1 cellular context compared by ENCODE assay signal in the genomic region with DNA sequence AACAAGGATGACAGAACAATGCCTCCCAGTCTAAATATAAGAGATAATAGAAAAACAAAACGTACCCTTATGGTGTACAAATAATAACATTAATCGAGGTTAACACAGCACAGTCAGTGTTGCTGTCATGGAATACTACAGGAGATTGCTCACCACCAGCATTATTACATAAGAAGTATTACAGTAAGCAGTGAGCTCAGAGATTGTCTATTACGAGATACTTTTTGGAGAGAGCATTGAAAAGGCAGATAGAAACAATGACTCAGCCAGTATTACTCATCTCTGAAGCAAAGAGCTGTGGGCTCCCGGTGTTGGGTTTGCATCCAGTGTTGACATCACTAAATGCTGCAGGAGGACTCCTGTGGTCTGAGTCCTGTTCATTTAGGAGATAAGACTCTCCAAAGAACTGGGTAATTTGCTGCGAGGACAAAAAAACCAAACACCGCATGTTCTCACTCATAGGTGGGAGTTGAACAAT.
A peak's percentile ranks its signal among the peaks of the same experiment; 100 is the strongest.
TF ChIP-seq lines count a peak whose summit lies in the region.

No MANE protein-coding gene starts in this region.

TF ChIP-seq in HEK293, 187 proteins besides CTCF, POLR2A, EP300 and RAD21 (continued from another document and continues in another):
- TF ChIP-seq, protein P1, sequence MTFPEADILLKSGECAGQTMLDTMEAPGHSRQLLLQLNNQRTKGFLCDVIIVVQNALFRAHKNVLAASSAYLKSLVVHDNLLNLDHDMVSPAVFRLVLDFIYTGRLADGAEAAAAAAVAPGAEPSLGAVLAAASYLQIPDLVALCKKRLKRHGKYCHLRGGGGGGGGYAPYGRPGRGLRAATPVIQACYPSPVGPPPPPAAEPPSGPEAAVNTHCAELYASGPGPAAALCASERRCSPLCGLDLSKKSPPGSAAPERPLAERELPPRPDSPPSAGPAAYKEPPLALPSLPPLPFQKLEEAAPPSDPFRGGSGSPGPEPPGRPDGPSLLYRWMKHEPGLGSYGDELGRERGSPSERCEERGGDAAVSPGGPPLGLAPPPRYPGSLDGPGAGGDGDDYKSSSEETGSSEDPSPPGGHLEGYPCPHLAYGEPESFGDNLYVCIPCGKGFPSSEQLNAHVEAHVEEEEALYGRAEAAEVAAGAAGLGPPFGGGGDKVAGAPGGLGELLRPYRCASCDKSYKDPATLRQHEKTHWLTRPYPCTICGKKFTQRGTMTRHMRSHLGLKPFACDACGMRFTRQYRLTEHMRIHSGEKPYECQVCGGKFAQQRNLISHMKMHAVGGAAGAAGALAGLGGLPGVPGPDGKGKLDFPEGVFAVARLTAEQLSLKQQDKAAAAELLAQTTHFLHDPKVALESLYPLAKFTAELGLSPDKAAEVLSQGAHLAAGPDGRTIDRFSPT (tag by site-specific recombination; IDR thresholded peaks at IDR 0.05): peak; percentile 91
- TF ChIP-seq KLF10 (tag by site-specific recombination; IDR thresholded peaks at IDR 0.05): peak; percentile 85
- TF ChIP-seq, protein P2, sequence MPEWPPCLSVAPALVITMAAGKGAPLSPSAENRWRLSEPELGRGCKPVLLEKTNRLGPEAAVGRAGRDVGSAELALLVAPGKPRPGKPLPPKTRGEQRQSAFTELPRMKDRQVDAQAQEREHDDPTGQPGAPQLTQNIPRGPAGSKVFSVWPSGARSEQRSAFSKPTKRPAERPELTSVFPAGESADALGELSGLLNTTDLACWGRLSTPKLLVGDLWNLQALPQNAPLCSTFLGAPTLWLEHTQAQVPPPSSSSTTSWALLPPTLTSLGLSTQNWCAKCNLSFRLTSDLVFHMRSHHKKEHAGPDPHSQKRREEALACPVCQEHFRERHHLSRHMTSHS (tag by site-specific recombination; IDR thresholded peaks at IDR 0.05): no peak
- TF ChIP-seq ZNF837 (tag by site-specific recombination; IDR thresholded peaks at IDR 0.05): no peak
- TF ChIP-seq ZBTB7A (tag by site-specific recombination; IDR thresholded peaks at IDR 0.05; ENCODE audit: low read depth): no peak
- TF ChIP-seq ZNF596 (tag by site-specific recombination; IDR thresholded peaks at IDR 0.05): 0 out of 2 replicates have a peak, but pooled peaks have one; percentile 65
- TF ChIP-seq KLF1 (tag by site-specific recombination; IDR thresholded peaks at IDR 0.05): no peak
- peak; percentile 85 for TF ChIP-seq ZSCAN30 (tag by site-specific recombination; IDR thresholded peaks at IDR 0.05)
- TF ChIP-seq, protein P3, sequence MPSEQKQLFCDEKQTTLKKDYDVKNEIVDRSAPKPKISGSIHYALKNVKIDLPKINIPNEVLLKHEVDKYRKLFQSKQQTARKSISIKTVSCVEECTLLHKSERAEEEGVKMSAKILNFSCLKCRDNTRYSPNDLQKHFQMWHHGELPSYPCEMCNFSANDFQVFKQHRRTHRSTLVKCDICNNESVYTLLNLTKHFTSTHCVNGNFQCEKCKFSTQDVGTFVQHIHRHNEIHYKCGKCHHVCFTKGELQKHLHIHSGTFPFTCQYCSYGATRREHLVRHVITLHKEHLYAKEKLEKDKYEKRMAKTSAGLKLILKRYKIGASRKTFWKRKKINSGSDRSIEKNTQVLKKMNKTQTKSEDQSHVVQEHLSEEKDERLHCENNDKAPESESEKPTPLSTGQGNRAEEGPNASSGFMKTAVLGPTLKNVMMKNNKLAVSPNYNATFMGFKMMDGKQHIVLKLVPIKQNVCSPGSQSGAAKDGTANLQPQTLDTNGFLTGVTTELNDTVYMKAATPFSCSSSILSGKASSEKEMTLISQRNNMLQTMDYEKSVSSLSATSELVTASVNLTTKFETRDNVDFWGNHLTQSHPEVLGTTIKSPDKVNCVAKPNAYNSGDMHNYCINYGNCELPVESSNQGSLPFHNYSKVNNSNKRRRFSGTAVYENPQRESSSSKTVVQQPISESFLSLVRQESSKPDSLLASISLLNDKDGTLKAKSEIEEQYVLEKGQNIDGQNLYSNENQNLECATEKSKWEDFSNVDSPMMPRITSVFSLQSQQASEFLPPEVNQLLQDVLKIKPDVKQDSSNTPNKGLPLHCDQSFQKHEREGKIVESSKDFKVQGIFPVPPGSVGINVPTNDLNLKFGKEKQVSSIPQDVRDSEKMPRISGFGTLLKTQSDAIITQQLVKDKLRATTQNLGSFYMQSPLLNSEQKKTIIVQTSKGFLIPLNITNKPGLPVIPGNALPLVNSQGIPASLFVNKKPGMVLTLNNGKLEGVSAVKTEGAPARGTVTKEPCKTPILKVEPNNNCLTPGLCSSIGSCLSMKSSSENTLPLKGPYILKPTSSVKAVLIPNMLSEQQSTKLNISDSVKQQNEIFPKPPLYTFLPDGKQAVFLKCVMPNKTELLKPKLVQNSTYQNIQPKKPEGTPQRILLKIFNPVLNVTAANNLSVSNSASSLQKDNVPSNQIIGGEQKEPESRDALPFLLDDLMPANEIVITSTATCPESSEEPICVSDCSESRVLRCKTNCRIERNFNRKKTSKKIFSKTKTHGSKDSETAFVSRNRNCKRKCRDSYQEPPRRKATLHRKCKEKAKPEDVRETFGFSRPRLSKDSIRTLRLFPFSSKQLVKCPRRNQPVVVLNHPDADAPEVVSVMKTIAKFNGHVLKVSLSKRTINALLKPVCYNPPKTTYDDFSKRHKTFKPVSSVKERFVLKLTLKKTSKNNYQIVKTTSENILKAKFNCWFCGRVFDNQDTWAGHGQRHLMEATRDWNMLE (tag by site-specific recombination; conservative IDR thresholded peaks at IDR 0.05; ENCODE audit: low read depth): peak; percentile 56; the same call in 1 of the 2 replicates
- TF ChIP-seq FEZF1 (tag by site-specific recombination; IDR thresholded peaks at IDR 0.05): peak; percentile 96
- 0 out of 2 replicates have a peak, but pooled peaks have one; percentile 26 for TF ChIP-seq SCRT2 (tag by site-specific recombination; IDR thresholded peaks at IDR 0.05)
- TF ChIP-seq PRDM1 (tag by site-specific recombination; IDR thresholded peaks at IDR 0.05): peak; percentile 32; the same call in 1 of the 2 replicates
- TF ChIP-seq ZNF19 (tag by site-specific recombination; IDR thresholded peaks at IDR 0.05; ENCODE audit: low read depth): no peak
- peak; percentile 60; the same call in 1 of the 2 replicates for TF ChIP-seq ZXDB (tag by site-specific recombination; IDR thresholded peaks at IDR 0.05)
- TF ChIP-seq ZNF658 (tag by site-specific recombination; IDR thresholded peaks at IDR 0.05): no peak
- no peak for TF ChIP-seq ZNF155 (tag by site-specific recombination; IDR thresholded peaks at IDR 0.05)
- TF ChIP-seq SCRT1 (tag by site-specific recombination; IDR thresholded peaks at IDR 0.05; ENCODE audit: borderline replicate concordance): no peak
- peak; percentile 50; the same call in 1 of the 2 replicates for TF ChIP-seq ZNF391 (tag by site-specific recombination; IDR thresholded peaks at IDR 0.05; ENCODE audit: borderline replicate concordance, low read depth)
- TF ChIP-seq ZBTB1 (tag by site-specific recombination; IDR thresholded peaks at IDR 0.05): peak; percentile 22; the same call in 1 of the 2 replicates
- no peak for TF ChIP-seq ZNF544 (tag by site-specific recombination; IDR thresholded peaks at IDR 0.05)
- TF ChIP-seq ZNF521 (tag by site-specific recombination; IDR thresholded peaks at IDR 0.05): no peak
- peak; percentile 55; the same call in 1 of the 2 replicates for TF ChIP-seq ZNF626 (tag by site-specific recombination; IDR thresholded peaks at IDR 0.05)
- TF ChIP-seq KLF9 (tag by site-specific recombination; IDR thresholded peaks at IDR 0.05; ENCODE audit: low read depth): no peak; the same call in 1 of the 2 replicates
- TF ChIP-seq WT1 (tag by site-specific recombination; IDR thresholded peaks at IDR 0.05): peak; percentile 55; the same call in 1 of the 2 replicates
- TF ChIP-seq, protein P4, sequence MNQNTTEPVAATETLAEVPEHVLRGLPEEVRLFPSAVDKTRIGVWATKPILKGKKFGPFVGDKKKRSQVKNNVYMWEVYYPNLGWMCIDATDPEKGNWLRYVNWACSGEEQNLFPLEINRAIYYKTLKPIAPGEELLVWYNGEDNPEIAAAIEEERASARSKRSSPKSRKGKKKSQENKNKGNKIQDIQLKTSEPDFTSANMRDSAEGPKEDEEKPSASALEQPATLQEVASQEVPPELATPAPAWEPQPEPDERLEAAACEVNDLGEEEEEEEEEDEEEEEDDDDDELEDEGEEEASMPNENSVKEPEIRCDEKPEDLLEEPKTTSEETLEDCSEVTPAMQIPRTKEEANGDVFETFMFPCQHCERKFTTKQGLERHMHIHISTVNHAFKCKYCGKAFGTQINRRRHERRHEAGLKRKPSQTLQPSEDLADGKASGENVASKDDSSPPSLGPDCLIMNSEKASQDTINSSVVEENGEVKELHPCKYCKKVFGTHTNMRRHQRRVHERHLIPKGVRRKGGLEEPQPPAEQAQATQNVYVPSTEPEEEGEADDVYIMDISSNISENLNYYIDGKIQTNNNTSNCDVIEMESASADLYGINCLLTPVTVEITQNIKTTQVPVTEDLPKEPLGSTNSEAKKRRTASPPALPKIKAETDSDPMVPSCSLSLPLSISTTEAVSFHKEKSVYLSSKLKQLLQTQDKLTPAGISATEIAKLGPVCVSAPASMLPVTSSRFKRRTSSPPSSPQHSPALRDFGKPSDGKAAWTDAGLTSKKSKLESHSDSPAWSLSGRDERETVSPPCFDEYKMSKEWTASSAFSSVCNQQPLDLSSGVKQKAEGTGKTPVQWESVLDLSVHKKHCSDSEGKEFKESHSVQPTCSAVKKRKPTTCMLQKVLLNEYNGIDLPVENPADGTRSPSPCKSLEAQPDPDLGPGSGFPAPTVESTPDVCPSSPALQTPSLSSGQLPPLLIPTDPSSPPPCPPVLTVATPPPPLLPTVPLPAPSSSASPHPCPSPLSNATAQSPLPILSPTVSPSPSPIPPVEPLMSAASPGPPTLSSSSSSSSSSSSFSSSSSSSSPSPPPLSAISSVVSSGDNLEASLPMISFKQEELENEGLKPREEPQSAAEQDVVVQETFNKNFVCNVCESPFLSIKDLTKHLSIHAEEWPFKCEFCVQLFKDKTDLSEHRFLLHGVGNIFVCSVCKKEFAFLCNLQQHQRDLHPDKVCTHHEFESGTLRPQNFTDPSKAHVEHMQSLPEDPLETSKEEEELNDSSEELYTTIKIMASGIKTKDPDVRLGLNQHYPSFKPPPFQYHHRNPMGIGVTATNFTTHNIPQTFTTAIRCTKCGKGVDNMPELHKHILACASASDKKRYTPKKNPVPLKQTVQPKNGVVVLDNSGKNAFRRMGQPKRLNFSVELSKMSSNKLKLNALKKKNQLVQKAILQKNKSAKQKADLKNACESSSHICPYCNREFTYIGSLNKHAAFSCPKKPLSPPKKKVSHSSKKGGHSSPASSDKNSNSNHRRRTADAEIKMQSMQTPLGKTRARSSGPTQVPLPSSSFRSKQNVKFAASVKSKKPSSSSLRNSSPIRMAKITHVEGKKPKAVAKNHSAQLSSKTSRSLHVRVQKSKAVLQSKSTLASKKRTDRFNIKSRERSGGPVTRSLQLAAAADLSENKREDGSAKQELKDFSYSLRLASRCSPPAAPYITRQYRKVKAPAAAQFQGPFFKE (tag by site-specific recombination; IDR thresholded peaks at IDR 0.05; ENCODE audit: borderline replicate concordance): no peak
- peak; percentile 22; the same call in 1 of the 2 replicates for TF ChIP-seq ZNF335 (tag by site-specific recombination; conservative IDR thresholded peaks at IDR 0.05)
- TF ChIP-seq ZNF791 (tag by site-specific recombination; IDR thresholded peaks at IDR 0.05): no peak
- peak; percentile 51 for TF ChIP-seq ZFP69B (tag by site-specific recombination; IDR thresholded peaks at IDR 0.05)
- peak; percentile 81 for TF ChIP-seq ZNF394 (tag by site-specific recombination; IDR thresholded peaks at IDR 0.05; ENCODE audit: borderline replicate concordance)
- no peak for TF ChIP-seq ZNF350 (tag by site-specific recombination; IDR thresholded peaks at IDR 0.05)
- TF ChIP-seq ZNF664 (tag by site-specific recombination; IDR thresholded peaks at IDR 0.05): 0 out of 2 replicates have a peak, but pooled peaks have one; percentile 23
- peak; percentile 99 for TF ChIP-seq ZNF366 (tag by site-specific recombination; conservative IDR thresholded peaks at IDR 0.05)
- TF ChIP-seq ZNF311 (tag by site-specific recombination; IDR thresholded peaks at IDR 0.05; ENCODE audit: borderline replicate concordance): no peak
- TF ChIP-seq KLF8 (tag by site-specific recombination; IDR thresholded peaks at IDR 0.05): peak; percentile 63
- no peak for TF ChIP-seq ZNF274 (IDR thresholded peaks at IDR 0.05; ENCODE audit: low read length)
- TF ChIP-seq ZNF274 (tag by site-specific recombination; IDR thresholded peaks at IDR 0.05; ENCODE audit: borderline replicate concordance): no peak
- peak; percentile 87 for TF ChIP-seq ZNF561 (tag by site-specific recombination; IDR thresholded peaks at IDR 0.05; ENCODE audit: borderline replicate concordance)
- TF ChIP-seq SP3 (tag by site-specific recombination; IDR thresholded peaks at IDR 0.05): peak; percentile 25; the same call in 1 of the 2 replicates
- no peak for TF ChIP-seq ZNF514 (tag by site-specific recombination; IDR thresholded peaks at IDR 0.05)
- TF ChIP-seq ZNF404 (tag by site-specific recombination; IDR thresholded peaks at IDR 0.05): no peak
- TF ChIP-seq ZNF776 (tag by site-specific recombination; IDR thresholded peaks at IDR 0.05; ENCODE audit: borderline replicate concordance): no peak
- TF ChIP-seq, protein P5, sequence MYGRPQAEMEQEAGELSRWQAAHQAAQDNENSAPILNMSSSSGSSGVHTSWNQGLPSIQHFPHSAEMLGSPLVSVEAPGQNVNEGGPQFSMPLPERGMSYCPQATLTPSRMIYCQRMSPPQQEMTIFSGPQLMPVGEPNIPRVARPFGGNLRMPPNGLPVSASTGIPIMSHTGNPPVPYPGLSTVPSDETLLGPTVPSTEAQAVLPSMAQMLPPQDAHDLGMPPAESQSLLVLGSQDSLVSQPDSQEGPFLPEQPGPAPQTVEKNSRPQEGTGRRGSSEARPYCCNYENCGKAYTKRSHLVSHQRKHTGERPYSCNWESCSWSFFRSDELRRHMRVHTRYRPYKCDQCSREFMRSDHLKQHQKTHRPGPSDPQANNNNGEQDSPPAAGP (tag by site-specific recombination; IDR thresholded peaks at IDR 0.05): 0 out of 2 replicates have a peak, but pooled peaks have one; percentile 51
- peak; percentile 88 for TF ChIP-seq ZNF600 (tag by site-specific recombination; IDR thresholded peaks at IDR 0.05)
- TF ChIP-seq ZNF16 (tag by site-specific recombination; IDR thresholded peaks at IDR 0.05; ENCODE audit: low read depth): no peak
- peak; percentile 89 for TF ChIP-seq ZNF558 (tag by site-specific recombination; IDR thresholded peaks at IDR 0.05)
- TF ChIP-seq ZNF843 (tag by site-specific recombination; IDR thresholded peaks at IDR 0.05): peak; percentile 89
- TF ChIP-seq GLIS1 (tag by site-specific recombination; IDR thresholded peaks at IDR 0.05): peak; percentile 86
- TF ChIP-seq, protein P6, sequence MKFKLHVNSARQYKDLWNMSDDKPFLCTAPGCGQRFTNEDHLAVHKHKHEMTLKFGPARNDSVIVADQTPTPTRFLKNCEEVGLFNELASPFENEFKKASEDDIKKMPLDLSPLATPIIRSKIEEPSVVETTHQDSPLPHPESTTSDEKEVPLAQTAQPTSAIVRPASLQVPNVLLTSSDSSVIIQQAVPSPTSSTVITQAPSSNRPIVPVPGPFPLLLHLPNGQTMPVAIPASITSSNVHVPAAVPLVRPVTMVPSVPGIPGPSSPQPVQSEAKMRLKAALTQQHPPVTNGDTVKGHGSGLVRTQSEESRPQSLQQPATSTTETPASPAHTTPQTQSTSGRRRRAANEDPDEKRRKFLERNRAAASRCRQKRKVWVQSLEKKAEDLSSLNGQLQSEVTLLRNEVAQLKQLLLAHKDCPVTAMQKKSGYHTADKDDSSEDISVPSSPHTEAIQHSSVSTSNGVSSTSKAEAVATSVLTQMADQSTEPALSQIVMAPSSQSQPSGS (tag by site-specific recombination; IDR thresholded peaks at IDR 0.05; ENCODE audit: low read depth): peak; percentile 94
- TF ChIP-seq ZBTB8A (tag by site-specific recombination; IDR thresholded peaks at IDR 0.05): 0 out of 2 replicates have a peak, but pooled peaks have one; percentile 16
- TF ChIP-seq ZNF76 (tag by site-specific recombination; IDR thresholded peaks at IDR 0.05; ENCODE audit: borderline replicate concordance, low read depth): peak; percentile 31; the same call in 1 of the 2 replicates
